ENCODE assay signal across 25 cellular contexts in the genomic region with DNA sequence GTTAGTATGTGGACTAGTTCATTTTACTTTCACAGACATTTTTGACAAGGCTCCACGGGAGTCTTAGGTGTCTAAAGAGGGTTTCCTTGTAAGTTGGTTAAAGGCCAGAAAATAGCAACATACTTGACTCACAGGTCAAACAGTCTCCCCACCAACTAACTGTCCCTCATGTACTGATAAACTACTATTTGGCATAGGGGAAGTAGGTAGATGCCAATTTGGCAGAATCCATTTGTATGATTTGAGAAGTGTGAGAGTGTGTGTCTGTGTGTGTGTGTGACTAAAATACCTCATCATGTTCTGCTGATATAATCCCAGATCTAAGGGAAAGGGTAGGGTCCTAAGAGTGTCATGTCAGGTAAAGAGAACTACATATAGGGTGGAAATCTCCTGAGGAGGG.
"Had no signal": no experiment of that assay in that cellular context is flagged by ENCODE, and none has a peak within 500 bp of the region (broad histone marks: within the 10 kb centered on the region; RNA-seq: fewer than 3 reads in every experiment).

No MANE protein-coding gene starts in this region.

- DNase-seq: activated B cell treated with CpG ODN at 0.5 μM for 24 hours; activated CD8-positive, alpha-beta memory T cell treated with anti-CD3 and anti-CD28 coated beads, Interleukin-2, amount 10 ng/mL, durations not matched to agents 7 days and 5 days; activated CD8-positive, alpha-beta T cell treated with anti-CD3 and anti-CD28 coated beads, Interleukin-2, amount 10 ng/mL, durations not matched to agents 7 days and 5 days; activated naive CD8-positive, alpha-beta T cell treated with anti-CD3 and anti-CD28 coated beads, Interleukin-2, amount 50 U/mL, for 24 hours; activated T-cell treated with anti-CD3 and anti-CD28 coated beads, Interleukin-2, amount 50 U/mL, for 48 hours; amygdala; central memory CD4-positive, alpha-beta T cell; islet precursor cell; naive B cell; nephron progenitor cell; sigmoid colon; small intestine; stimulated activated CD4-positive, alpha-beta T cell treated with anti-CD3 and anti-CD28 coated beads, Interleukin-4, amount 100 ng/mL, for 4 hours; stimulated activated CD8-positive, alpha-beta memory T cell treated with anti-CD3 and anti-CD28 coated beads, Interleukin-4, amount 100 ng/mL, for 48 hours; stimulated activated naive B cell treated with anti-CD40 and anti-IgM and Interleukin-4, amounts not matched to agents 10 μg/mL and 1 μg/mL and 100 μg/mL, for 72 hours; stomach; thyroid gland; upper lobe of left lung had no signal

- H3K4me3 Mint-ChIP-seq: activated B cell treated with CpG ODN at 0.5 μM for 24 hours; activated CD8-positive, alpha-beta memory T cell treated with anti-CD3 and anti-CD28 coated beads, Interleukin-2, amount 10 ng/mL, durations not matched to agents 7 days and 5 days; activated CD8-positive, alpha-beta T cell treated with anti-CD3 and anti-CD28 coated beads, Interleukin-2, amount 10 ng/mL, durations not matched to agents 7 days and 5 days; activated naive CD4-positive, alpha-beta T cell treated with anti-CD3 and anti-CD28 coated beads, Interleukin-2, amount 50 U/mL, for 24 hours; activated naive CD8-positive, alpha-beta T cell treated with anti-CD3 and anti-CD28 coated beads, Interleukin-2, amount 50 U/mL, for 24 hours; mesothelial cell of epicardium; naive B cell; nephron progenitor cell; stimulated activated naive B cell treated with anti-CD40 and anti-IgM and Interleukin-4, amounts not matched to agents 10 μg/mL and 1 μg/mL and 100 μg/mL, for 72 hours; T-helper 2 cell treated with Interferon-gamma antibody and Interleukin-4, amounts not matched to agents 5 μg/mL and 100 μg/mL, for 36 hours had no signal

- H3K27me3 ChIP-seq: neutrophil, sigmoid colon, stomach, thyroid gland, upper lobe of left lung, vagina had no signal

- H3K9me3 Mint-ChIP-seq: activated B cell treated with CpG ODN at 0.5 μM for 24 hours; activated T-helper 2 cell treated with anti-CD3 and anti-CD28 coated beads, Interferon-gamma antibody, Interleukin-2, Interleukin-4, amounts not matched to agents 10 μg/mL and 5 μg/mL and 100 μg/mL, durations not matched to agents 14 hours and 24 hours and 36 hours; mesothelial cell of epicardium; nephron progenitor cell; T-helper 2 cell treated with Interferon-gamma antibody and Interleukin-4, amounts not matched to agents 5 μg/mL and 100 μg/mL, for 36 hours had no signal

- H3K4me1 ChIP-seq: esophagus muscularis mucosa, sigmoid colon, stomach, thyroid gland, upper lobe of left lung, vagina had no signal

- H3K4me3 ChIP-seq: esophagus muscularis mucosa, sigmoid colon, stomach, thyroid gland, upper lobe of left lung, vagina had no signal

- ATAC-seq: activated CD8-positive, alpha-beta memory T cell treated with anti-CD3 and anti-CD28 coated beads, Interleukin-2, amount 10 ng/mL, durations not matched to agents 7 days and 5 days; activated CD8-positive, alpha-beta T cell treated with anti-CD3 and anti-CD28 coated beads, Interleukin-2, amount 10 ng/mL, durations not matched to agents 7 days and 5 days; activated naive CD8-positive, alpha-beta T cell treated with anti-CD3 and anti-CD28 coated beads, Interleukin-2, amount 50 U/mL, for 24 hours; stimulated activated naive B cell treated with anti-CD40 and anti-IgM and Interleukin-4, amounts not matched to agents 10 μg/mL and 1 μg/mL and 100 μg/mL, for 72 hours had no signal

- H3K36me3 Mint-ChIP-seq: activated CD8-positive, alpha-beta memory T cell treated with anti-CD3 and anti-CD28 coated beads, Interleukin-2, amount 10 ng/mL, durations not matched to agents 7 days and 5 days; activated naive CD4-positive, alpha-beta T cell treated with anti-CD3 and anti-CD28 coated beads, Interleukin-2, amount 50 U/mL, for 24 hours; mesothelial cell of epicardium; naive B cell; stimulated activated naive B cell treated with anti-CD40 and anti-IgM and Interleukin-4, amounts not matched to agents 10 μg/mL and 1 μg/mL and 100 μg/mL, for 72 hours had no signal

- H3K27ac Mint-ChIP-seq: activated B cell treated with CpG ODN at 0.5 μM for 24 hours; activated CD8-positive, alpha-beta memory T cell treated with anti-CD3 and anti-CD28 coated beads, Interleukin-2, amount 10 ng/mL, durations not matched to agents 7 days and 5 days; activated CD8-positive, alpha-beta T cell treated with anti-CD3 and anti-CD28 coated beads, Interleukin-2, amount 10 ng/mL, durations not matched to agents 7 days and 5 days; activated naive CD4-positive, alpha-beta T cell treated with anti-CD3 and anti-CD28 coated beads, Interleukin-2, amount 50 U/mL, for 24 hours; activated naive CD8-positive, alpha-beta T cell treated with anti-CD3 and anti-CD28 coated beads, Interleukin-2, amount 50 U/mL, for 24 hours; activated T-helper 2 cell treated with anti-CD3 and anti-CD28 coated beads, Interferon-gamma antibody, Interleukin-2, Interleukin-4, amounts not matched to agents 10 μg/mL and 5 μg/mL and 100 μg/mL, durations not matched to agents 14 hours and 24 hours and 36 hours; mesothelial cell of epicardium; naive B cell; nephron progenitor cell; stimulated activated naive B cell treated with anti-CD40 and anti-IgM and Interleukin-4, amounts not matched to agents 10 μg/mL and 1 μg/mL and 100 μg/mL, for 72 hours; T-helper 2 cell treated with Interferon-gamma antibody and Interleukin-4, amounts not matched to agents 5 μg/mL and 100 μg/mL, for 36 hours had no signal

- H3K27me3 Mint-ChIP-seq: activated B cell treated with CpG ODN at 0.5 μM for 24 hours; activated CD8-positive, alpha-beta memory T cell treated with anti-CD3 and anti-CD28 coated beads, Interleukin-2, amount 10 ng/mL, durations not matched to agents 7 days and 5 days; activated naive CD4-positive, alpha-beta T cell treated with anti-CD3 and anti-CD28 coated beads, Interleukin-2, amount 50 U/mL, for 24 hours; activated naive CD8-positive, alpha-beta T cell treated with anti-CD3 and anti-CD28 coated beads, Interleukin-2, amount 50 U/mL, for 24 hours had no signal

- H3K27ac ChIP-seq: esophagus muscularis mucosa, neutrophil, sigmoid colon, stomach, thyroid gland, upper lobe of left lung, vagina had no signal

- H3K36me3 ChIP-seq: esophagus muscularis mucosa, neutrophil, sigmoid colon, stomach, thyroid gland, upper lobe of left lung, vagina had no signal

- H3K4me1 Mint-ChIP-seq: activated B cell treated with CpG ODN at 0.5 μM for 24 hours; activated CD8-positive, alpha-beta memory T cell treated with anti-CD3 and anti-CD28 coated beads, Interleukin-2, amount 10 ng/mL, durations not matched to agents 7 days and 5 days; activated naive CD4-positive, alpha-beta T cell treated with anti-CD3 and anti-CD28 coated beads, Interleukin-2, amount 50 U/mL, for 24 hours; activated naive CD8-positive, alpha-beta T cell treated with anti-CD3 and anti-CD28 coated beads, Interleukin-2, amount 50 U/mL, for 24 hours; mesothelial cell of epicardium; naive B cell; nephron progenitor cell; stimulated activated naive B cell treated with anti-CD40 and anti-IgM and Interleukin-4, amounts not matched to agents 10 μg/mL and 1 μg/mL and 100 μg/mL, for 72 hours had no signal

- H3K9me3 ChIP-seq: esophagus muscularis mucosa, neutrophil, sigmoid colon, stomach, thyroid gland, upper lobe of left lung, vagina had no signal
